Comparison of ENCODE assay signal across 8 cellular contexts in genomic region chr15:90401499-90401898, GRCh38. TPM values are rescaled to one million over a fixed set of nuclear protein-coding genes. Genes with fewer than 3 reads are reported as not detected.
DNase-seq lines count a peak whose midpoint lies in the region; ATAC-seq and TF ChIP-seq lines count a peak whose summit lies in the region.

No MANE protein-coding gene starts in this region.

- peak overlapping the region; percentile 63 for H3K4me3 Mint-ChIP-seq in activated CD4-positive, alpha-beta memory T cell treated with anti-CD3 and anti-CD28 coated beads, Interleukin-2, amount 10 ng/mL, durations not matched to agents 7 days and 5 days
- peak overlapping the region; percentile 78 to 92 (median 87) for H3K4me3 Mint-ChIP-seq in immature natural killer cell

- no peak for TF ChIP-seq CTCF in stomach (IDR thresholded peaks at IDR 0.05)

- peaks cover 64% of the 10 kb centered on the region for H3K4me1 Mint-ChIP-seq in activated CD4-positive, alpha-beta memory T cell treated with anti-CD3 and anti-CD28 coated beads, Interleukin-2, amount 10 ng/mL, durations not matched to agents 7 days and 5 days
- H3K4me1 Mint-ChIP-seq in immature natural killer cell, result peaks cover 87 to 96% of the 10 kb centered on the region in 2 donors

- H3K36me3 Mint-ChIP-seq in activated CD4-positive, alpha-beta memory T cell treated with anti-CD3 and anti-CD28 coated beads, Interleukin-2, amount 10 ng/mL, durations not matched to agents 7 days and 5 days (ENCODE audit: low read depth), result peaks cover 32% of the 10 kb centered on the region
- peaks cover 0 to 3% (median 0%) of the 10 kb centered on the region in 3 donors for H3K36me3 Mint-ChIP-seq in immature natural killer cell

- H3K27me3 Mint-ChIP-seq in activated CD4-positive, alpha-beta memory T cell treated with anti-CD3 and anti-CD28 coated beads, Interleukin-2, amount 10 ng/mL, durations not matched to agents 7 days and 5 days, result no peaks in the 10 kb centered on the region
- H3K27me3 Mint-ChIP-seq in immature natural killer cell (ENCODE audit: low read depth in 3 of 3), result peaks cover 3 to 9% (median 6%) of the 10 kb centered on the region in 3 donors

- no peaks in the 10 kb centered on the region for H3K9me3 ChIP-seq in stomach

- no peaks in the 10 kb centered on the region for H3K36me3 ChIP-seq in stomach

- H3K27ac ChIP-seq in stomach, result peak overlapping the region in 4 of 5 donors; percentile 82 to 93 (median 90)

- 0 to 10% (median 6%) methylated on average over 1 of the region's 1 CpG for WGBS in stomach, 5 donors

- POLR2A ChIA-PET in activated CD4-positive, alpha-beta memory T cell treated with anti-CD3 and anti-CD28 coated beads, Interleukin-2, amount 10 ng/mL, durations not matched to agents 7 days and 5 days (lab: Charles Lee), result interaction anchor here (1.0 to 7.1 kb wide), 6 partner anchors 10 to 25 kb away, joined by 3 to 78 read pairs (median 6); partner anchors contain the start of gene IQGAP1

- no peak for TF ChIP-seq POLR2A in stomach (IDR thresholded peaks at IDR 0.05)

- ATAC-seq in HG03108 (IDR thresholded peaks at IDR 0.05; ENCODE audit: unreplicated experiment) (no peak), esophagus mucosa (no peak)

- no peak overlapping the region for H3K4me3 ChIP-seq in stomach

- peak overlapping the region; percentile 91 for H3K27ac Mint-ChIP-seq in activated CD4-positive, alpha-beta memory T cell treated with anti-CD3 and anti-CD28 coated beads, Interleukin-2, amount 10 ng/mL, durations not matched to agents 7 days and 5 days
- H3K27ac Mint-ChIP-seq in immature natural killer cell, result peak overlapping the region; percentile 82 to 100 (median 99)

- intact Hi-C loops in stomach (cut with DNase I; ENCODE audit: low total_unique reads), result no loop called here

- H3K27me3 ChIP-seq in stomach, result no peaks in the 10 kb centered on the region

- H3K4me1 ChIP-seq in stomach, result peaks cover 52 to 100% (median 77%) of the 10 kb centered on the region in 4 donors

- no peak for TF ChIP-seq EP300 in stomach (IDR thresholded peaks at IDR 0.05)

- DNase-seq in NCI-H748 (lab: John Stamatoyannopoulos, UW; ENCODE audit: unreplicated experiment) (peak; percentile 7), NCI-H748 treated with DMSO at 0.1 percent for 48 hours (lab: John Stamatoyannopoulos, UW) (no peak), immature natural killer cell (no peak), stomach (no peak), NCI-H2196 (lab: John Stamatoyannopoulos, UW; ENCODE audit: unreplicated experiment) (no peak)
- DNase-seq in activated CD4-positive, alpha-beta memory T cell treated with anti-CD3 and anti-CD28 coated beads, Interleukin-2, amount 10 ng/mL, durations not matched to agents 7 days and 5 days, result no peak

- CTCF ChIA-PET in activated CD4-positive, alpha-beta memory T cell treated with anti-CD3 and anti-CD28 coated beads, Interleukin-2, amount 10 ng/mL, durations not matched to agents 7 days and 5 days (lab: Charles Lee), result interaction anchor here (0.9 to 2.1 kb wide), 3 partner anchors 39 to 416 kb away, joined by 3 to 7 read pairs (median 3); no protein-coding TSS in a partner anchor

- H3K9me3 Mint-ChIP-seq in activated CD4-positive, alpha-beta memory T cell treated with anti-CD3 and anti-CD28 coated beads, Interleukin-2, amount 10 ng/mL, durations not matched to agents 7 days and 5 days, result no peaks in the 10 kb centered on the region
- H3K9me3 Mint-ChIP-seq in immature natural killer cell, result no peaks in the 10 kb centered on the region

RNA-seq across cellular contexts. Expression of gene IQGAP1, which starts 13.5 kb away (rescaled TPM):
- 100 to 1,000 TPM; 229 to 240 TPM for total RNA-seq in activated CD4-positive, alpha-beta memory T cell treated with anti-CD3 and anti-CD28 coated beads, Interleukin-2, amount 10 ng/mL, durations not matched to agents 7 days and 5 days
- polyA plus RNA-seq in immature natural killer cell (100 to 1,000 TPM; 179 to 346 (median 238) TPM), stomach (10 to 100 TPM; 22.3 to 64.5 (median 43.7) TPM)
- total RNA-seq in stomach (100 to 1,000 TPM in 3 of 5 donors, 10 to 100 TPM in 2; 74.1 to 222 (median 160) TPM), esophagus mucosa (157 TPM)

RNA-seq across cellular contexts. Expression of gene ZNF774, which starts 49.4 kb away (rescaled TPM):
- 1 to 10 TPM in 1 of 2 experiments, under 1 TPM in 1; 0.83 to 1.0 TPM for total RNA-seq in activated CD4-positive, alpha-beta memory T cell treated with anti-CD3 and anti-CD28 coated beads, Interleukin-2, amount 10 ng/mL, durations not matched to agents 7 days and 5 days
- under 1 TPM in 1 of 3 donors, not detected in 2; 0.16 TPM for polyA plus RNA-seq in immature natural killer cell
- total RNA-seq in stomach, result 1 to 10 TPM in 4 of 5 donors, under 1 TPM in 1; 0.58 to 7.1 (median 2.9) TPM
- polyA plus RNA-seq in stomach, result 1 to 10 TPM in 2 of 3 donors, under 1 TPM in 1; 0.93 to 2.0 (median 1.2) TPM
- 2.4 TPM for total RNA-seq in esophagus mucosa
